In genomic region chr4:107624024-107624423, GRCh38 we compare ENCODE assay signal across 31 cellular contexts.
"Had no signal": no experiment of that assay in that cellular context is flagged by ENCODE, and none has a peak within 500 bp of the region (broad histone marks: within the 10 kb centered on the region; RNA-seq: fewer than 3 reads in every experiment).

No MANE protein-coding gene starts in this region.

- H3K4me1 ChIP-seq: adrenal gland, breast epithelium, colonic mucosa, foreskin keratinocyte, gastrocnemius medialis had no signal

- H3K27me3 ChIP-seq: adrenal gland, breast epithelium, cardiac muscle cell, colonic mucosa, esophagus muscularis mucosa, foreskin keratinocyte, gastrocnemius medialis, heart left ventricle had no signal

- ATAC-seq: activated CD4-positive, alpha-beta T cell treated with anti-CD3 and anti-CD28 coated beads for 36 hours; activated CD4-positive, CD25-positive, alpha-beta regulatory T cell treated with anti-CD3 and anti-CD28 coated beads, Interleukin-2, amount 50 U/mL, for 24 hours; activated CD8-positive, alpha-beta memory T cell treated with anti-CD3 and anti-CD28 coated beads, Interleukin-2, amount 10 ng/mL, durations not matched to agents 7 days and 5 days; activated CD8-positive, alpha-beta T cell treated with anti-CD3 and anti-CD28 coated beads, Interleukin-2, amount 10 ng/mL, durations not matched to agents 7 days and 5 days; activated naive CD8-positive, alpha-beta T cell treated with anti-CD3 and anti-CD28 coated beads, Interleukin-2, amount 50 U/mL, for 24 hours; foreskin keratinocyte; gastrocnemius medialis; heart left ventricle had no signal

- H3K36me3 ChIP-seq: adrenal gland, breast epithelium, cardiac muscle cell, colonic mucosa, gastrocnemius medialis, heart left ventricle had no signal

- H3K27ac ChIP-seq: adrenal gland, breast epithelium, cardiac muscle cell, colonic mucosa, esophagus muscularis mucosa, foreskin keratinocyte, gastrocnemius medialis, heart left ventricle, WERI-Rb-1 had no signal

- H3K4me3 ChIP-seq: adrenal gland, breast epithelium, cardiac muscle cell, colonic mucosa, esophagus muscularis mucosa, gastrocnemius medialis, heart left ventricle had no signal

- H3K9me3 ChIP-seq: adrenal gland, colonic mucosa, gastrocnemius medialis had no signal

- DNase-seq: activated B cell treated with CpG ODN at 0.5 μM for 24 hours; activated CD4-positive, alpha-beta memory T cell treated with anti-CD3 and anti-CD28 coated beads for 36 hours; activated CD4-positive, alpha-beta T cell treated with anti-CD3 and anti-CD28 coated beads for 36 hours; activated CD4-positive, alpha-beta T cell treated with anti-CD3 and anti-CD28 coated beads, Interleukin-2, amount 10 ng/mL, durations not matched to agents 24 days and 14 days; activated CD8-positive, alpha-beta memory T cell treated with anti-CD3 and anti-CD28 coated beads, Interleukin-2, amount 10 ng/mL, durations not matched to agents 7 days and 5 days; activated CD8-positive, alpha-beta memory T cell treated with anti-CD3 and anti-CD28 coated beads, Interleukin-2, amount 50 U/mL, for 4 hours; activated CD8-positive, alpha-beta T cell treated with anti-CD3 and anti-CD28 coated beads, Interleukin-2, amount 10 ng/mL, durations not matched to agents 7 days and 5 days; activated effector memory CD4-positive, alpha-beta T cell treated with anti-CD3 and anti-CD28 coated beads, Interleukin-2, amount 50 U/mL, for 16 hours; activated naive CD4-positive, alpha-beta T cell treated with anti-CD3 and anti-CD28 coated beads for 36 hours; activated naive CD8-positive, alpha-beta T cell treated with anti-CD3 and anti-CD28 coated beads for 36 hours; activated naive CD8-positive, alpha-beta T cell treated with anti-CD3 and anti-CD28 coated beads, Interleukin-2, amount 50 U/mL, for 24 hours; activated T-cell treated with anti-CD3 and anti-CD28 coated beads, Interleukin-2, amount 50 U/mL, for 1 hour; activated T-cell treated with anti-CD3 and anti-CD28 coated beads, Interleukin-2, amount 50 U/mL, for 48 hours; adrenal gland; amygdala; aorta; central memory CD4-positive, alpha-beta T cell; cerebellar nuclear complex; colonic mucosa; effector CD8-positive, alpha-beta T cell; erythroblast; foreskin keratinocyte; gastrocnemius medialis; glutamatergic neuron; heart left ventricle; T1000; WERI-Rb-1 had no signal
